1 cellular context compared by ENCODE assay signal in genomic region chr20:18773566-18773965, GRCh38.
TF ChIP-seq lines count a peak whose summit lies in the region.

No MANE protein-coding gene starts in this region.

TF ChIP-seq in HEK293, 187 proteins besides CTCF, POLR2A, EP300 and RAD21 (continued from another document):
- TF ChIP-seq ZBTB49 (tag by site-specific recombination; IDR thresholded peaks at IDR 0.05; ENCODE audit: low read depth) (no peak), HOXD13 (CRISPR knock-in tag; IDR thresholded peaks at IDR 0.05; ENCODE audit: borderline replicate concordance) (no peak)
